Comparison of ENCODE assay signal across 21 cellular contexts in the genomic region with DNA sequence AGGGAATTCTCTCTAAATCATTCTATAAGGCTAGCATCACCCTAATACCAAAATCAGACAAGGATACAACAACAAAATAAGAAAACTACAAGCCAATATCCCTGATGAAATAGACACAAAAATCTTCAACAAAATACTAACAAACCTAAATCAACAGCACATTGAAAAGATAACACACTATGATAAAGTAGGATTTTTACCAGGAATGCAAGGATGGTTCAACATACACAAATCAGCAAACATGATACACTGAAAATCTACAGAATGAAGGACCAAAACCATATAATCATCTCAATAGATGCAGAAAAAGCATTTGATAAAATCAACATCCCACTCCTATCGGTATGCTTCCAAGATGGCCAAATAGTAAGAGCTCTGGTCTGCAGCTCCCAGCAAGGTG. TPM values are rescaled to one million over a fixed set of nuclear protein-coding genes. Genes with fewer than 3 reads are reported as not detected.
A peak's percentile ranks its signal among the peaks of the same experiment; 100 is the strongest.
DNase-seq lines count a peak whose midpoint lies in the region; ATAC-seq lines count a peak whose summit lies in the region.
"Had no signal": no experiment of that assay in that cellular context is flagged by ENCODE, and none has a peak within 500 bp of the region (broad histone marks: within the 10 kb centered on the region; RNA-seq: fewer than 3 reads in every experiment).

No MANE protein-coding gene starts in this region.

- in situ Hi-C loops in KBM-7 (cut with MboI; ENCODE audit: low pct_unique_long_range_greater_than_20kb, low sequenced_read_pairs), result no loop called here

- peaks cover 4% of the 10 kb centered on the region for H3K27me3 Mint-ChIP-seq in activated CD8-positive, alpha-beta T cell treated with anti-CD3 and anti-CD28 coated beads, Interleukin-2, amount 10 ng/mL, durations not matched to agents 7 days and 5 days (ENCODE audit: low read depth)
- H3K27me3 Mint-ChIP-seq in T-helper 2 cell treated with Interferon-gamma antibody and Interleukin-4, amounts not matched to agents 5 μg/mL and 100 μg/mL, for 36 hours (ENCODE audit: low read depth), result peaks cover 7% of the 10 kb centered on the region

- POLR2A ChIA-PET in activated CD8-positive, alpha-beta T cell treated with anti-CD3 and anti-CD28 coated beads, Interleukin-2, amount 10 ng/mL, durations not matched to agents 7 days and 5 days (lab: Charles Lee), result no interaction called here

- DNase-seq in DMS53 (lab: John Stamatoyannopoulos, UW) (peak; percentile 4), DMS53 treated with DMSO at 0.1 percent for 48 hours (lab: John Stamatoyannopoulos, UW; ENCODE audit: unreplicated experiment) (no peak), KBM-7 (peak; percentile 5), dermis blood vessel endothelial cell (peak; percentile 17), myocyte (ENCODE audit: low read depth) (peak; percentile 5), cardiac septum (ENCODE audit: low spot score) (no peak)
- DNase-seq in activated CD8-positive, alpha-beta T cell treated with anti-CD3 and anti-CD28 coated beads, Interleukin-2, amount 10 ng/mL, durations not matched to agents 7 days and 5 days, result no peak
- DNase-seq in T-helper 2 cell treated with Interferon-gamma antibody and Interleukin-4, amounts not matched to agents 5 μg/mL and 100 μg/mL, for 36 hours (ENCODE audit: low spot score), result no peak
- DNase-seq: AML-193; Caco-2; CD4-positive, alpha-beta T cell; DMS153; DND-41; EL; HCEC 1CT; HFFc6 had no signal

- intact Hi-C loops in cardiac septum (cut with DNase I), result no loop called here

- CTCF ChIA-PET in activated CD8-positive, alpha-beta T cell treated with anti-CD3 and anti-CD28 coated beads, Interleukin-2, amount 10 ng/mL, durations not matched to agents 7 days and 5 days (lab: Charles Lee), result no interaction called here

- H3K9me3 Mint-ChIP-seq in activated CD8-positive, alpha-beta T cell treated with anti-CD3 and anti-CD28 coated beads, Interleukin-2, amount 10 ng/mL, durations not matched to agents 7 days and 5 days (ENCODE audit: insufficient read depth), result peaks cover 14% of the 10 kb centered on the region
- H3K9me3 Mint-ChIP-seq in T-helper 2 cell treated with Interferon-gamma antibody and Interleukin-4, amounts not matched to agents 5 μg/mL and 100 μg/mL, for 36 hours, result peaks cover 23% of the 10 kb centered on the region

- no peak overlapping the region for H3K27ac Mint-ChIP-seq in activated CD8-positive, alpha-beta T cell treated with anti-CD3 and anti-CD28 coated beads, Interleukin-2, amount 10 ng/mL, durations not matched to agents 7 days and 5 days
- H3K27ac Mint-ChIP-seq in T-helper 2 cell treated with Interferon-gamma antibody and Interleukin-4, amounts not matched to agents 5 μg/mL and 100 μg/mL, for 36 hours, result no peak overlapping the region
- H3K27ac Mint-ChIP-seq: CD4-positive, alpha-beta T cell; GM23338; HFFc6 had no signal

- no peak for ATAC-seq in activated CD8-positive, alpha-beta T cell treated with anti-CD3 and anti-CD28 coated beads, Interleukin-2, amount 10 ng/mL, durations not matched to agents 7 days and 5 days
- ATAC-seq: A549, GM12878, GM23338 had no signal

- peaks cover 2% of the 10 kb centered on the region for H3K36me3 Mint-ChIP-seq in activated CD8-positive, alpha-beta T cell treated with anti-CD3 and anti-CD28 coated beads, Interleukin-2, amount 10 ng/mL, durations not matched to agents 7 days and 5 days (ENCODE audit: low read depth)
- H3K36me3 Mint-ChIP-seq in T-helper 2 cell treated with Interferon-gamma antibody and Interleukin-4, amounts not matched to agents 5 μg/mL and 100 μg/mL, for 36 hours (ENCODE audit: low read depth), result no peaks in the 10 kb centered on the region

- no peak overlapping the region for H3K4me3 Mint-ChIP-seq in activated CD8-positive, alpha-beta T cell treated with anti-CD3 and anti-CD28 coated beads, Interleukin-2, amount 10 ng/mL, durations not matched to agents 7 days and 5 days
- no peak overlapping the region for H3K4me3 Mint-ChIP-seq in T-helper 2 cell treated with Interferon-gamma antibody and Interleukin-4, amounts not matched to agents 5 μg/mL and 100 μg/mL, for 36 hours
- H3K4me3 Mint-ChIP-seq: CD4-positive, alpha-beta T cell; GM23338; HFFc6 had no signal

- no peaks in the 10 kb centered on the region for H3K4me1 Mint-ChIP-seq in activated CD8-positive, alpha-beta T cell treated with anti-CD3 and anti-CD28 coated beads, Interleukin-2, amount 10 ng/mL, durations not matched to agents 7 days and 5 days (ENCODE audit: low read depth)
- no peaks in the 10 kb centered on the region for H3K4me1 Mint-ChIP-seq in T-helper 2 cell treated with Interferon-gamma antibody and Interleukin-4, amounts not matched to agents 5 μg/mL and 100 μg/mL, for 36 hours (ENCODE audit: low read depth)
- H3K4me1 Mint-ChIP-seq: GM23338 had no signal

RNA-seq across cellular contexts. Expression of a gene that starts 39.5 kb away (rescaled TPM):
- total RNA-seq in dermis blood vessel endothelial cell (29.4 and 70.9 TPM in 2 replicates), myocyte (2.9 and 5.9 TPM in 2 replicates), cardiac septum (22.9 TPM)
- polyA plus RNA-seq in myocyte (2012), result 4.0 TPM
- not detected for total RNA-seq in activated CD8-positive, alpha-beta T cell treated with anti-CD3 and anti-CD28 coated beads, Interleukin-2, amount 10 ng/mL, durations not matched to agents 7 days and 5 days
- total RNA-seq: CD4-positive, alpha-beta T cell; G401; HFFc6; HT1080 had no signal
- polyA plus RNA-seq: GM23338 had no signal

Comparison
In these comparisons a context has a peak if more than half of its experiments do, and no peak if none do; other contexts are left out.
1. DNase-seq: peak in DMS53 (single experiment), KBM-7 (single experiment), dermis blood vessel endothelial cell (single experiment) and myocyte (single experiment); none in DMS53 treated with DMSO at 0.1 percent for 48 hours (single experiment), activated CD8-positive, alpha-beta T cell treated with anti-CD3 and anti-CD28 coated beads, Interleukin-2, amount 10 ng/mL, durations not matched to agents 7 days and 5 days (single experiment), cardiac septum (single experiment) and T-helper 2 cell treated with Interferon-gamma antibody and Interleukin-4, amounts not matched to agents 5 μg/mL and 100 μg/mL, for 36 hours (single experiment).